Comparison of ENCODE assay signal across 23 cellular contexts in genomic region chr5:65982635-65983034, GRCh38. TPM values are rescaled to one million over a fixed set of nuclear protein-coding genes. Genes with fewer than 3 reads are reported as not detected.
DNase-seq lines count a peak whose midpoint lies in the region; ATAC-seq, FAIRE-seq and TF ChIP-seq lines count a peak whose summit lies in the region.
"Had no signal": no experiment of that assay in that cellular context is flagged by ENCODE, and none has a peak within 500 bp of the region (broad histone marks: within the 10 kb centered on the region; RNA-seq: fewer than 3 reads in every experiment).

No MANE protein-coding gene starts in this region.

- H3K4me2 ChIP-seq in HepG2 (ENCODE audit: low read depth, low read length) (no peak overlapping the region), PC-9 (no peak overlapping the region)

- H3K9me3 ChIP-seq in HepG2 (ENCODE audit: low read length) (no peaks in the 10 kb centered on the region), right lobe of liver (no peaks in the 10 kb centered on the region), PC-9 (ENCODE audit: insufficient read depth, low read depth) (no peaks in the 10 kb centered on the region), endodermal cell (ENCODE audit: control insufficient read depth, low read length) (peaks cover 50% of the 10 kb centered on the region)
- H3K9me3 ChIP-seq: heart right ventricle, SJSA1 had no signal

- H4K20me1 ChIP-seq in HepG2 (ENCODE audit: insufficient read depth, low read length) (peaks cover 10% of the 10 kb centered on the region; the same call in 1 of the 2 replicates), PC-9 (ENCODE audit: insufficient read depth) (peaks cover 30% of the 10 kb centered on the region)

- peaks cover 75% of the 10 kb centered on the region for H3K79me2 ChIP-seq in HepG2 (ENCODE audit: insufficient read depth, low read length)
- H3K79me2 ChIP-seq in PC-9 (ENCODE audit: low read depth) = peaks cover 98% of the 10 kb centered on the region

- 96% methylated on average over 1 of the region's 1 CpG for WGBS in HepG2 (ENCODE audit: low lambda C conversion rate)
- 100% methylated on average over 1 of the region's 1 CpG for WGBS in right lobe of liver (ENCODE audit: insufficient coverage, low coverage, low lambda C conversion rate, missing lambda C conversion rate)
- WGBS in endodermal cell (ENCODE audit: insufficient coverage in 1 of 2, insufficient read length in 1 of 2), 2 experiments = 100% methylated on average over 1 of the region's 1 CpG; no CpG with 5 or more reads in 1 of the 2 experiments

- peaks cover 46% of the 10 kb centered on the region for H3K36me3 Mint-ChIP-seq in endodermal cell (ENCODE audit: low read depth)

- CTCF ChIA-PET in HepG2 (lab: Yijun Ruan, JAX; ENCODE audit: low intra/inter-chr PET ratio, low total read pairs) (no interaction called here), PC-9 (lab: Charles Lee) (no interaction called here)

- intact Hi-C loops in HepG2 (cut with micrococcal nuclease; ENCODE audit: unreplicated experiment) (loop anchor here (5.0 kb wide), 1 partner anchor 55 kb away; the partner anchor contains the start of gene ERBIN), right lobe of liver (cut with DNase I) (no loop called here), PC-9 (cut with micrococcal nuclease; ENCODE audit: unreplicated experiment) (no loop called here)

- H3K9ac ChIP-seq in HepG2 (ENCODE audit: insufficient read depth, low read depth, low read length) (no peak overlapping the region), endodermal cell (ENCODE audit: extremely low read depth, low read length, poor library complexity, severe bottlenecking) (no peak overlapping the region)
- H3K9ac ChIP-seq: GM23248 had no signal

- no peak for TF ChIP-seq RAD21 in HepG2 (CRISPR knock-in tag; IDR thresholded peaks at IDR 0.05)

- H3K36me3 ChIP-seq in HepG2 (replicated peaks in 1 of 2; ENCODE audit: control insufficient read depth in 1 of 2, insufficient read depth in 2 of 2, low read length in 2 of 2) (no peaks in the 10 kb centered on the region; a peak in 1 of 5 replicates), right lobe of liver (no peaks in the 10 kb centered on the region), PC-9 (ENCODE audit: low read depth) (peaks cover 8% of the 10 kb centered on the region), endodermal cell (ENCODE audit: control insufficient read depth, insufficient read depth, low read length) (peaks cover 23% of the 10 kb centered on the region)
- H3K36me3 ChIP-seq: heart right ventricle had no signal

- TF ChIP-seq POLR2A in HepG2 (IDR thresholded peaks at IDR 0.05; ENCODE audit: insufficient read depth in 1 of 2, low read depth in 2 of 2, low read length in 2 of 2) = no peak
- TF ChIP-seq POLR2A in right lobe of liver (IDR thresholded peaks at IDR 0.05) = no peak

- H3K4me1 Mint-ChIP-seq in endodermal cell = peaks cover 40% of the 10 kb centered on the region

- no peak for DNase-seq in HepG2 (ENCODE audit: low spot score)
- DNase-seq in right lobe of liver = no peak
- no peak for DNase-seq in PC-9
- DNase-seq in endodermal cell = no peak
- DNase-seq in NCI-H2171 (lab: John Stamatoyannopoulos, UW) = no peak
- DNase-seq in NCI-H345 treated with DMSO at 0.1 percent for 48 hours (lab: John Stamatoyannopoulos, UW; ENCODE audit: unreplicated experiment) = no peak
- DNase-seq: activated CD4-positive, alpha-beta T cell treated with anti-CD3 and anti-CD28 coated beads for 48 hours; activated CD8-positive, alpha-beta memory T cell treated with anti-CD3 and anti-CD28 coated beads, Interleukin-2, amount 10 ng/mL, durations not matched to agents 7 days and 5 days; activated naive CD8-positive, alpha-beta T cell treated with anti-CD3 and anti-CD28 coated beads, Interleukin-2, amount 10 ng/mL, durations not matched to agents 7 days and 5 days; CD4-positive, alpha-beta memory T cell; DMS153; dorsolateral prefrontal cortex; GM23248; heart right ventricle; left colon; NCI-H1694 treated with DMSO at 0.1 percent for 48 hours; NCI-H2171 treated with DMSO at 0.1 percent for 48 hours; NCI-H526; occipital lobe; small intestine; stimulated activated CD4-positive, alpha-beta T cell treated with anti-CD3 and anti-CD28 coated beads, Interleukin-2, amount 100 ng/mL, for 24 hours had no signal

- H3K27ac Mint-ChIP-seq in endodermal cell = peak overlapping the region; percentile 37
- H3K27ac Mint-ChIP-seq: activated CD8-positive, alpha-beta memory T cell treated with anti-CD3 and anti-CD28 coated beads, Interleukin-2, amount 10 ng/mL, durations not matched to agents 7 days and 5 days; activated naive CD8-positive, alpha-beta T cell treated with anti-CD3 and anti-CD28 coated beads, Interleukin-2, amount 10 ng/mL, durations not matched to agents 7 days and 5 days had no signal

- no TSS peak for BruUV-seq in HepG2 (replicated peaks; lab: Mats Ljungman, UMichigan)
- BruUV-seq in PC-9 (replicated peaks; lab: Mats Ljungman, UMichigan) = no TSS peak

- H3K27me3 ChIP-seq in HepG2 (ENCODE audit: control insufficient read depth in 1 of 2, insufficient read depth in 2 of 2, low read length in 2 of 2) (no peaks in the 10 kb centered on the region), right lobe of liver (no peaks in the 10 kb centered on the region), PC-9 (ENCODE audit: insufficient read depth, low read depth) (no peaks in the 10 kb centered on the region), endodermal cell (ENCODE audit: control insufficient read depth, insufficient read depth, low read length, poor library complexity, severe bottlenecking) (no peaks in the 10 kb centered on the region)
- H3K27me3 ChIP-seq: dorsolateral prefrontal cortex, heart right ventricle, SJSA1 had no signal

- H3K27me3 Mint-ChIP-seq in endodermal cell (ENCODE audit: insufficient read depth) = no peaks in the 10 kb centered on the region
- H3K27me3 Mint-ChIP-seq: activated CD8-positive, alpha-beta memory T cell treated with anti-CD3 and anti-CD28 coated beads, Interleukin-2, amount 10 ng/mL, durations not matched to agents 7 days and 5 days; activated naive CD8-positive, alpha-beta T cell treated with anti-CD3 and anti-CD28 coated beads, Interleukin-2, amount 10 ng/mL, durations not matched to agents 7 days and 5 days; CD4-positive, alpha-beta memory T cell had no signal

- POLR2A ChIA-PET in HepG2 (lab: Yijun Ruan, JAX) (no interaction called here), PC-9 (lab: Charles Lee; ENCODE audit: unreplicated experiment) (no interaction called here)

- H3K9me3 Mint-ChIP-seq in endodermal cell = peaks cover 48% of the 10 kb centered on the region
- H3K9me3 Mint-ChIP-seq: CD4-positive, alpha-beta memory T cell had no signal

- H3K27ac ChIP-seq in HepG2 (ENCODE audit: extremely low read length, insufficient read depth, low read length) (no peak overlapping the region), right lobe of liver (no peak overlapping the region), PC-9 (peak overlapping the region; percentile 58), endodermal cell (ENCODE audit: low read depth, low read length) (no peak overlapping the region)
- H3K27ac ChIP-seq: GM23248, heart right ventricle, SJSA1 had no signal

- in situ Hi-C loops in HepG2 (cut with HindIII; ENCODE audit: extremely low pct_ligation_motif_present, low pct_unique_long_range_greater_than_20kb) = no loop called here

- H3K4me1 ChIP-seq in HepG2 (ENCODE audit: insufficient read depth, low read length) (peaks cover 19% of the 10 kb centered on the region), right lobe of liver (peaks cover 0 to 34% (median 9%) of the 10 kb centered on the region in 4 donors), PC-9 (replicated peaks; ENCODE audit: insufficient read depth) (peaks cover 14% of the 10 kb centered on the region), endodermal cell (ENCODE audit: control insufficient read depth, insufficient read depth, low read length) (peaks cover 12% of the 10 kb centered on the region)

- ATAC-seq in HepG2 = no peak
- no peak for ATAC-seq in right lobe of liver
- ATAC-seq in GM21619 (IDR thresholded peaks at IDR 0.05; ENCODE audit: unreplicated experiment) = no peak
- ATAC-seq: activated CD8-positive, alpha-beta memory T cell treated with anti-CD3 and anti-CD28 coated beads, Interleukin-2, amount 10 ng/mL, durations not matched to agents 7 days and 5 days; heart right ventricle; left colon had no signal

- H2AFZ ChIP-seq in HepG2 (ENCODE audit: low read length) (no peak overlapping the region), PC-9 (no peak overlapping the region)
- H2AFZ ChIP-seq: GM23248 had no signal

- TF ChIP-seq CTCF in HepG2 (CRISPR knock-in tag; IDR thresholded peaks at IDR 0.05) = no peak
- no peak for TF ChIP-seq CTCF in right lobe of liver (IDR thresholded peaks at IDR 0.05)
- no peak for TF ChIP-seq CTCF in PC-9 (conservative IDR thresholded peaks at IDR 0.05)
- TF ChIP-seq CTCF in endodermal cell (conservative IDR thresholded peaks at IDR 0.05) = no peak

- 0 out of 2 replicates have a peak, but pooled peaks cover 7% of the 10 kb centered on the region for H3F3A ChIP-seq in PC-9 (ENCODE audit: insufficient read depth, low read depth)

- H3K4me3 ChIP-seq in HepG2 (replicated peaks in 1 of 3; ENCODE audit: insufficient read depth in 1 of 3, low read depth in 2 of 3, low read length in 3 of 3) = no peak overlapping the region
- H3K4me3 ChIP-seq in right lobe of liver = no peak overlapping the region
- H3K4me3 ChIP-seq in PC-9 = no peak overlapping the region
- peak overlapping the region; percentile 70 for H3K4me3 ChIP-seq in endodermal cell (ENCODE audit: low read length)
- H3K4me3 ChIP-seq: dorsolateral prefrontal cortex, GM23248, heart right ventricle, SJSA1 had no signal

- peak overlapping the region; percentile 17 for H3K4me3 Mint-ChIP-seq in endodermal cell
- H3K4me3 Mint-ChIP-seq: activated CD8-positive, alpha-beta memory T cell treated with anti-CD3 and anti-CD28 coated beads, Interleukin-2, amount 10 ng/mL, durations not matched to agents 7 days and 5 days; activated naive CD8-positive, alpha-beta T cell treated with anti-CD3 and anti-CD28 coated beads, Interleukin-2, amount 10 ng/mL, durations not matched to agents 7 days and 5 days had no signal

- no peaks in the 10 kb centered on the region for H3K9me2 ChIP-seq in PC-9 (ENCODE audit: insufficient read depth)

- TF ChIP-seq EP300 in HepG2 (IDR thresholded peaks at IDR 0.05; ENCODE audit: low read depth in 2 of 2, low read length in 2 of 2) (no peak), HepG2 (CRISPR knock-in tag; IDR thresholded peaks at IDR 0.05; ENCODE audit: borderline replicate concordance) (no peak)

- FAIRE-seq in HepG2 (lab: Jason Lieb, UNC) = no peak
- FAIRE-seq: small intestine had no signal

RNA-seq across cellular contexts. Expression of gene ERBIN, which starts 56.3 kb away (rescaled TPM):
- 41.7 and 54.8 TPM in 2 replicates for total RNA-seq in HepG2 (2016; rRNA removed; fragmentation: Illumina TruSeq; extraction: Trizol)
- total RNA-seq in HepG2 (2016; cell fraction: cytosol; rRNA removed; fragmentation: Illumina TruSeq; extraction: Trizol; ENCODE audit: low read depth) = 16.6 and 24.6 TPM in 2 replicates
- total RNA-seq in HepG2 (2016; cell fraction: insoluble cytoplasmic fraction; rRNA removed; fragmentation: Illumina TruSeq; extraction: Trizol) = 37.9 and 53.8 TPM in 2 replicates
- total RNA-seq in HepG2 (2016; cell fraction: membrane; rRNA removed; fragmentation: Illumina TruSeq; extraction: Trizol) = 23.2 and 27.1 TPM in 2 replicates
- 62.6 and 65.3 TPM in 2 replicates for total RNA-seq in HepG2 (2016; cell fraction: nucleus; rRNA removed; fragmentation: Illumina TruSeq; extraction: Trizol)
- polyA plus RNA-seq in HepG2 (2011; rRNA removed) = 12.5 and 14.4 TPM in 2 replicates
- polyA plus RNA-seq in HepG2 (2011; cell fraction: cytosol; rRNA removed) = 4.9 and 8.6 TPM in 2 replicates
- polyA plus RNA-seq in HepG2 (2011; cell fraction: nucleus; rRNA removed) = 10.5 and 10.8 TPM in 2 replicates
- 14.1 and 14.9 TPM in 2 replicates for polyA plus RNA-seq in HepG2 (2012)
- 0.44 and 0.64 TPM in 2 replicates for polyA plus RNA-seq in HepG2 (2016; cell fraction: cytosol; fragmentation: Illumina TruSeq; extraction: Trizol; ENCODE audit: low read depth)
- polyA plus RNA-seq in HepG2 (2016; cell fraction: insoluble cytoplasmic fraction; fragmentation: Illumina TruSeq; extraction: Trizol; ENCODE audit: low read depth) = 29.5 and 36.4 TPM in 2 replicates
- polyA plus RNA-seq in HepG2 (2016; cell fraction: membrane; fragmentation: Illumina TruSeq; extraction: Trizol; ENCODE audit: low read depth) = 3.4 and 3.9 TPM in 2 replicates
- polyA plus RNA-seq in HepG2 (2016; cell fraction: nucleus; fragmentation: Illumina TruSeq; extraction: Trizol; ENCODE audit: insufficient read depth, low read depth) = 40.0 and 43.6 TPM in 2 replicates
- polyA minus RNA-seq in HepG2 (2011; rRNA and poly(A)+ RNA removed; ENCODE audit: low replicate concordance) = 12.0 and 26.9 TPM in 2 replicates
- 28.1 and 38.4 TPM in 2 replicates for polyA minus RNA-seq in HepG2 (2011; cell fraction: cytosol; rRNA and poly(A)+ RNA removed)
- polyA minus RNA-seq in HepG2 (2011; cell fraction: nucleus; rRNA and poly(A)+ RNA removed) = 140 and 160 TPM in 2 replicates
- 10 to 100 TPM; 31.0 to 45.3 (median 32.8) TPM for total RNA-seq in right lobe of liver
- total RNA-seq in PC-9 (2021) = 112 and 143 TPM in 2 replicates
- total RNA-seq in endodermal cell = 10 to 100 TPM; 51.8 to 54.4 TPM
- polyA plus RNA-seq in endodermal cell (2013, experiment 1 of 2) = 35.9 TPM
- 38.4 TPM for polyA plus RNA-seq in endodermal cell (2013, experiment 2 of 2)
